1 cellular context compared by ENCODE assay signal in genomic region chr12:53078425-53079225, GRCh38.
A peak's percentile ranks its signal among the peaks of the same experiment; 100 is the strongest.
TF ChIP-seq lines count a peak whose summit lies in the region.

No MANE protein-coding gene starts in this region.

TF ChIP-seq in HepG2, 621 proteins besides CTCF, POLR2A, EP300 and RAD21 (continued from another document and continues in another):
- TF ChIP-seq PRDM10 (CRISPR knock-in tag; IDR thresholded peaks at IDR 0.05; ENCODE audit: low read depth) = no peak
- no peak for TF ChIP-seq ZFP36 (IDR thresholded peaks at IDR 0.05; ENCODE audit: borderline replicate concordance, low read depth, low read length, partially characterized antibody)
- no peak for TF ChIP-seq ESRRA (CRISPR knock-in tag; IDR thresholded peaks at IDR 0.05; ENCODE audit: low read depth)
- TF ChIP-seq PCBP2 (optimal IDR thresholded peaks at IDR 0.05; ENCODE audit: low read depth, low read length, poor library complexity, severe bottlenecking) = no peak
- no peak for TF ChIP-seq ZNF710 (CRISPR knock-in tag; IDR thresholded peaks at IDR 0.05; ENCODE audit: borderline replicate concordance)
- TF ChIP-seq ZNF451 (CRISPR knock-in tag; IDR thresholded peaks at IDR 0.05) = no peak
- TF ChIP-seq ZNF431 (CRISPR knock-in tag; IDR thresholded peaks at IDR 0.05; ENCODE audit: borderline replicate concordance, low read depth) = no peak
- no peak for TF ChIP-seq KIAA2018 (CRISPR knock-in tag; IDR thresholded peaks at IDR 0.05; ENCODE audit: borderline replicate concordance)
- no peak for TF ChIP-seq U2AF1 (optimal IDR thresholded peaks at IDR 0.05; ENCODE audit: low read depth, low read length)
- TF ChIP-seq RFX1 (IDR thresholded peaks at IDR 0.05) = no peak
- TF ChIP-seq ZNF639 (CRISPR knock-in tag; conservative IDR thresholded peaks at IDR 0.05) = no peak
- TF ChIP-seq ZNF232 (CRISPR knock-in tag; IDR thresholded peaks at IDR 0.05; ENCODE audit: borderline replicate concordance) = no peak; the same call in 1 of the 2 replicates
- TF ChIP-seq ZNF530 (CRISPR knock-in tag; IDR thresholded peaks at IDR 0.05; ENCODE audit: low read depth) = no peak
- TF ChIP-seq ZNF550 (CRISPR knock-in tag; IDR thresholded peaks at IDR 0.05; ENCODE audit: borderline replicate concordance) = no peak
- no peak for TF ChIP-seq SKI (IDR thresholded peaks at IDR 0.05; ENCODE audit: partially characterized antibody)
- TF ChIP-seq KAT2B (IDR thresholded peaks at IDR 0.05; ENCODE audit: borderline replicate concordance, low read depth, low read length) = no peak
- TF ChIP-seq NPAS2 (CRISPR knock-in tag; IDR thresholded peaks at IDR 0.05; ENCODE audit: borderline replicate concordance) = no peak
- no peak for TF ChIP-seq ZFP36L1 (CRISPR knock-in tag; IDR thresholded peaks at IDR 0.05)
- no peak for TF ChIP-seq ZNF850 (CRISPR knock-in tag; conservative IDR thresholded peaks at IDR 0.05)
- TF ChIP-seq ZNF136 (CRISPR knock-in tag; IDR thresholded peaks at IDR 0.05; ENCODE audit: low read depth) = no peak
- no peak for TF ChIP-seq ZNF674 (CRISPR knock-in tag; IDR thresholded peaks at IDR 0.05; ENCODE audit: low read depth)
- TF ChIP-seq SNAPC4 (CRISPR knock-in tag; IDR thresholded peaks at IDR 0.05) = peak; percentile 80; the same call in 1 of the 2 replicates
- TF ChIP-seq TMF1 (CRISPR knock-in tag; IDR thresholded peaks at IDR 0.05; ENCODE audit: low read depth) = no peak
- TF ChIP-seq REST (IDR thresholded peaks at IDR 0.05; ENCODE audit: borderline replicate concordance in 1 of 2, low read depth in 1 of 2, low read length in 2 of 2) = no peak
- no peak for TF ChIP-seq ZFP36L2 (CRISPR knock-in tag; IDR thresholded peaks at IDR 0.05)
- no peak for TF ChIP-seq GRHL1 (CRISPR knock-in tag; conservative IDR thresholded peaks at IDR 0.05)
